14 cellular contexts compared by ENCODE assay signal in the genomic region with DNA sequence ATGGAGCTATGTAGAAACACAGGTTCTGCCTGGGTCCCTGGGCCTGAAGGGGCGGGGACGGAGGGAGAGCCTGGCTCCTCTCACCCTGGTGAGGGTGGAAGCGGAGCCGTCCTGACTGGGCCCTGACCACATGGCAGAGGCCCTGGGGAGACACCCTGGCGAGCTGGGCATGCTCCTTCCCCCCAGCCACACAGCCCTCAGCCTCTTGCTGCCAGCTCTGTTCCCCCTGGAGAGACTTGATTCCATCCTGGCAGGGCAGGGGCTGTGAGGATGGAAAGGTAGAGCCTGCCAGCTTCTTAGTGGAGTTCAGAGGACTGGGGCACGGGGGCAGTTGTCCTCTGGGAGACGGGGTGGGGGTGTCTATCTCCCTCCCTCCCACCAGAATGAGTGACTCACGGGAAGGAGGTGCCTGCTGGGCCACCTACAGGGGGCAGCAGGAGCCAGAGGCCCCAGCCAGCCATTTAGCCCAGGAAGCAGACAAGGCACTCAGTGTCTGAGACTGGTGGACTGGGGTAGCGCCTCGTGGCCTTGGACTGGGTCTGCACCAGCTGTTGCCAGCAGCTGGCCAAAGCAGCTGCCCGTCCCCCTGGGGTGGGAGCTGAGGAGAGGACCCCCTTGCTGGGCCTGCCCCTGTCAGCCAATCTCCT. TPM values are rescaled to one million over a fixed set of nuclear protein-coding genes. Genes with fewer than 3 reads are reported as not detected.
DNase-seq lines count a peak whose midpoint lies in the region; ATAC-seq, FAIRE-seq and TF ChIP-seq lines count a peak whose summit lies in the region.
"Had no signal": no experiment of that assay in that cellular context is flagged by ENCODE, and none has a peak within 500 bp of the region (broad histone marks: within the 10 kb centered on the region; RNA-seq: fewer than 3 reads in every experiment).

No MANE protein-coding gene starts in this region.

- H3K36me3 ChIP-seq in PC-9 (ENCODE audit: low read depth), result no peaks in the 10 kb centered on the region

- no peak overlapping the region for H2AFZ ChIP-seq in PC-9

- TF ChIP-seq CTCF in Calu3 (IDR thresholded peaks at IDR 0.05; ENCODE audit: unreplicated experiment) (no peak), PC-9 (conservative IDR thresholded peaks at IDR 0.05) (peak; percentile 41; the same call in 1 of the 2 replicates), omental fat pad (IDR thresholded peaks at IDR 0.05) (no peak)

- BruUV-seq in Calu3 (replicated peaks; lab: Mats Ljungman, UMichigan), result no TSS peak
- BruUV-seq in PC-9 (replicated peaks; lab: Mats Ljungman, UMichigan), result no TSS peak

- no peaks in the 10 kb centered on the region for H3K79me2 ChIP-seq in PC-9 (ENCODE audit: low read depth)

- no peaks in the 10 kb centered on the region for H3F3A ChIP-seq in PC-9 (ENCODE audit: insufficient read depth, low read depth)

- no peaks in the 10 kb centered on the region for H3K9me3 ChIP-seq in PC-9 (ENCODE audit: insufficient read depth, low read depth)

- no peak overlapping the region for H3K27ac ChIP-seq in PC-9
- H3K27ac ChIP-seq: epithelial cell of prostate had no signal

- 0 out of 2 replicates have a peak, but pooled peaks cover 10% of the 10 kb centered on the region for H3K27me3 ChIP-seq in PC-9 (ENCODE audit: insufficient read depth, low read depth)

- FAIRE-seq in GM18507 (lab: Jason Lieb, UNC), result no peak

- no peak overlapping the region for H3K4me3 Mint-ChIP-seq in Calu3 (ENCODE audit: low read depth, unreplicated experiment)
- H3K4me3 Mint-ChIP-seq: T-helper 2 cell treated with Interferon-gamma antibody and Interleukin-4, amounts not matched to agents 5 μg/mL and 100 μg/mL, for 36 hours had no signal

- no peak overlapping the region for H3K4me2 ChIP-seq in PC-9

- no peaks in the 10 kb centered on the region for H3K4me1 Mint-ChIP-seq in Calu3 (ENCODE audit: low read depth, unreplicated experiment)

- intact Hi-C loops in Calu3 (cut with micrococcal nuclease; ENCODE audit: unreplicated experiment) (no loop called here), PC-9 (cut with micrococcal nuclease; ENCODE audit: unreplicated experiment) (no loop called here)

- DNase-seq in Calu3, result peak; percentile 19
- DNase-seq in GM18507 (ENCODE audit: extremely low spot score, insufficient read length, low read depth), result peak; percentile 26
- DNase-seq in PC-9, result no peak
- peak; percentile 37 for DNase-seq in iPS-NIHi11 (ENCODE audit: low spot score)
- no peak for DNase-seq in activated CD4-positive, CD25-positive, alpha-beta regulatory T cell treated with anti-CD3 and anti-CD28 coated beads, Interleukin-2, amount 50 U/mL, for 72 hours
- DNase-seq in NCI-H187 treated with DMSO at 0.1 percent for 48 hours (lab: John Stamatoyannopoulos, UW), result no peak
- no peak for DNase-seq in omental fat pad (ENCODE audit: low spot score)
- DNase-seq in activated effector memory CD4-positive, alpha-beta T cell treated with anti-CD3 and anti-CD28 coated beads, Interleukin-2, amount 50 U/mL, for 16 hours, result no peak
- DNase-seq: activated gamma-delta T cell; NCI-H345; stimulated activated naive CD4-positive, alpha-beta T cell had no signal

- H4K20me1 ChIP-seq in PC-9 (ENCODE audit: insufficient read depth), result no peaks in the 10 kb centered on the region

- no peaks in the 10 kb centered on the region for H3K4me1 ChIP-seq in PC-9 (replicated peaks; ENCODE audit: insufficient read depth)

- CTCF ChIA-PET in Calu3 (lab: Charles Lee) (no interaction called here), PC-9 (lab: Charles Lee) (interaction anchor here (0.6 kb wide), 1 partner anchor 63 kb away, joined by 4 read pairs; no protein-coding TSS in a partner anchor)

- H3K9me3 Mint-ChIP-seq in Calu3 (ENCODE audit: low read depth, unreplicated experiment), result no peaks in the 10 kb centered on the region
- H3K9me3 Mint-ChIP-seq: T-helper 2 cell treated with Interferon-gamma antibody and Interleukin-4, amounts not matched to agents 5 μg/mL and 100 μg/mL, for 36 hours had no signal

- no peak for ATAC-seq in omental fat pad (ENCODE audit: low FRiP score)

- H3K4me3 ChIP-seq in PC-9, result no peak overlapping the region
- H3K4me3 ChIP-seq: lung had no signal

- H3K27me3 Mint-ChIP-seq in Calu3 (ENCODE audit: unreplicated experiment), result peaks cover 40% of the 10 kb centered on the region

- no peaks in the 10 kb centered on the region for H3K9me2 ChIP-seq in PC-9 (ENCODE audit: insufficient read depth)

- no peak overlapping the region for H3K27ac Mint-ChIP-seq in Calu3 (ENCODE audit: unreplicated experiment)
- H3K27ac Mint-ChIP-seq: T-helper 2 cell treated with Interferon-gamma antibody and Interleukin-4, amounts not matched to agents 5 μg/mL and 100 μg/mL, for 36 hours had no signal

- H3K36me3 Mint-ChIP-seq in Calu3 (ENCODE audit: insufficient read depth, unreplicated experiment), result no peaks in the 10 kb centered on the region

- POLR2A ChIA-PET in PC-9 (lab: Charles Lee; ENCODE audit: unreplicated experiment), result no interaction called here

RNA-seq across cellular contexts. Expression of a gene that starts 22.8 kb away (rescaled TPM):
- total RNA-seq in Calu3 (2022) (not detected in 2 replicates), PC-9 (2021) (not detected in 2 replicates), omental fat pad (under 1 TPM in 2 of 4 donors, not detected in 2; 0.28 to 0.32 TPM)

Comparison
In these comparisons a context has a peak if more than half of its experiments do, and no peak if none do; other contexts are left out.
1. DNase-seq: peak in Calu3 (single experiment), GM18507 (single experiment) and iPS-NIHi11 (single experiment); none in PC-9 (0 of 2), activated CD4-positive, CD25-positive, alpha-beta regulatory T cell treated with anti-CD3 and anti-CD28 coated beads, Interleukin-2, amount 50 U/mL, for 72 hours (single experiment), NCI-H187 treated with DMSO at 0.1 percent for 48 hours (single experiment), omental fat pad (single experiment) and activated effector memory CD4-positive, alpha-beta T cell treated with anti-CD3 and anti-CD28 coated beads, Interleukin-2, amount 50 U/mL, for 16 hours (single experiment).